Comparison of ENCODE assay signal across 8 cellular contexts in the genomic region with DNA sequence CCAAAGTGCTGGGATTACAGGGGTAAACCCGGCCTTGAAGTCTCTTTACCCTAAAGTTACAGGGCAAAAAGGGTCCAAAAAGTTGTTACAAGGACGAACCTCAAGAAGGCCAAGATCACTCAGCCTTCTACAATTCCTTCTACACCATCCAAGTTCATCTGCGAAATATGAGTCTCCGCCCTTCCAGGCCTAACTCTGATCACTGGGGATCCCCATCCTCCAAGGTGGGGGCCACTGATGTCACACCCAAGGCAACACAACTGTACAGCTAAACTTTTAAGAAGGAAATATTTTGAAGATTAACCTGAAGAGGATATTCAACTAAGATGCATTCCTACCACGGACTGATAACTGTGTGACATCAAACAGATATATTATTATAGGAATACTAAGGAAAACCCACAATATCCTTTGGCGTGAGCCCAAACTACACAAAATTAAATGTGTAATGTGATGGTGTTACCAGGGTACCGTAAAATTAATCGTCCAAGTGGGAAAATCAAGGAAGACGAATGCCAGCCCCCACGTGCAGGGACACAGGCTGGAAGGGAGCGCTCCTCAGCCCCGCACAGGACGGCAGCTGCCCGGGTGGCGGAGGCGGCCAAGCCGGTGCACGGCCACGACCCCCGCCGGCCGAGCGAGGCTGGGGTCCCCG.
DNase-seq lines count a peak whose midpoint lies in the region; ATAC-seq and TF ChIP-seq lines count a peak whose summit lies in the region.

No MANE protein-coding gene starts in this region.

- in situ Hi-C loops in ACHN (cut with HindIII; ENCODE audit: low pct_ligation_motif_present, low pct_unique_long_range_greater_than_20kb, low sequenced_read_pairs): no loop called here

- no peak for TF ChIP-seq CTCF in fibroblast of pulmonary artery (IDR thresholded peaks at IDR 0.05; ENCODE audit: low read length, missing control alignments)

- DNase-seq in ACHN: peak; percentile 12
- peak; percentile 6 for DNase-seq in SW480 (ENCODE audit: low spot score)
- peak; percentile 3 for DNase-seq in fibroblast of pulmonary artery (ENCODE audit: low read depth)
- DNase-seq in retina: peak; percentile 14
- no peak for DNase-seq in COLO829 (ENCODE audit: low spot score)
- no peak for DNase-seq in NCI-H1105 treated with DMSO at 0.1 percent for 48 hours (lab: John Stamatoyannopoulos, UW)

- ATAC-seq in GM18505 (IDR thresholded peaks at IDR 0.05; ENCODE audit: unreplicated experiment) (peak; percentile 12), HG02981 (IDR thresholded peaks at IDR 0.05; ENCODE audit: unreplicated experiment) (peak; percentile 6)

- H3K4me3 ChIP-seq in fibroblast of pulmonary artery (replicated peaks; ENCODE audit: low read depth, low read length): peak overlapping the region; percentile 80

- no peak for TF ChIP-seq POLR2A in GM18505 (IDR thresholded peaks at IDR 0.05; ENCODE audit: borderline replicate concordance, extremely low read depth, insufficient read depth, insufficient read length)

Comparison
In these comparisons a context has a peak if more than half of its experiments do, and no peak if none do; other contexts are left out.
1. DNase-seq: peak in ACHN (single experiment), SW480 (single experiment), fibroblast of pulmonary artery (single experiment) and retina (single experiment); none in COLO829 (single experiment) and NCI-H1105 treated with DMSO at 0.1 percent for 48 hours (single experiment).